In genomic region chr1:998051-998821, GRCh38 we compare ENCODE assay signal across 2 cellular contexts.
A peak's percentile ranks its signal among the peaks of the same experiment; 100 is the strongest.
TF ChIP-seq lines count a peak whose summit lies in the region.

No MANE protein-coding gene starts in this region.

TF ChIP-seq in HEK293, 187 proteins besides CTCF, POLR2A, EP300 and RAD21 (continues in another document):
- TF ChIP-seq ZNF398 (tag by site-specific recombination; IDR thresholded peaks at IDR 0.05): peak; percentile 59
- peak; percentile 89 for TF ChIP-seq ZBTB26 (tag by site-specific recombination; optimal IDR thresholded peaks at IDR 0.05)
- no peak; the same call in 1 of the 2 replicates for TF ChIP-seq ZBTB11 (tag by site-specific recombination; conservative IDR thresholded peaks at IDR 0.05; ENCODE audit: low read depth)
- no peak for TF ChIP-seq ZNF354C (tag by site-specific recombination; IDR thresholded peaks at IDR 0.05; ENCODE audit: borderline replicate concordance, low read depth)
- 0 out of 2 replicates have a peak, but pooled peaks have one; percentile 39 for TF ChIP-seq EGR2 (tag by site-specific recombination; IDR thresholded peaks at IDR 0.05; ENCODE audit: low read depth)
- peak; percentile 24; the same call in 1 of the 2 replicates for TF ChIP-seq ZNF660 (tag by site-specific recombination; IDR thresholded peaks at IDR 0.05)
- TF ChIP-seq INSM2 (tag by site-specific recombination; IDR thresholded peaks at IDR 0.05): 0 out of 2 replicates have a peak, but pooled peaks have one; percentile 36
- TF ChIP-seq KLF1 (tag by site-specific recombination; IDR thresholded peaks at IDR 0.05): peak; percentile 94
- TF ChIP-seq ZNF571 (tag by site-specific recombination; IDR thresholded peaks at IDR 0.05): no peak
- no peak for TF ChIP-seq ZNF792 (tag by site-specific recombination; IDR thresholded peaks at IDR 0.05)
- TF ChIP-seq ZNF146 (tag by site-specific recombination; IDR thresholded peaks at IDR 0.05): peak; percentile 14; the same call in 1 of the 2 replicates
- 0 out of 2 replicates have a peak, but pooled peaks have one; percentile 16 for TF ChIP-seq KLF9 (tag by site-specific recombination; IDR thresholded peaks at IDR 0.05; ENCODE audit: low read depth)
- no peak for TF ChIP-seq ZNF658 (tag by site-specific recombination; IDR thresholded peaks at IDR 0.05)
- TF ChIP-seq ZNF747 (tag by site-specific recombination; IDR thresholded peaks at IDR 0.05): no peak
- TF ChIP-seq ZNF473 (tag by site-specific recombination; IDR thresholded peaks at IDR 0.05): no peak
- peak; percentile 63; the same call in 1 of the 2 replicates for TF ChIP-seq ZBTB48 (tag by site-specific recombination; IDR thresholded peaks at IDR 0.05)
- TF ChIP-seq KLF8 (tag by site-specific recombination; IDR thresholded peaks at IDR 0.05): peak; percentile 93
- no peak for TF ChIP-seq ZNF155 (tag by site-specific recombination; IDR thresholded peaks at IDR 0.05)
- TF ChIP-seq ZNF341 (tag by site-specific recombination; IDR thresholded peaks at IDR 0.05; ENCODE audit: low read depth): no peak; the same call in 1 of the 2 replicates
- TF ChIP-seq HOXD13 (CRISPR knock-in tag; IDR thresholded peaks at IDR 0.05; ENCODE audit: borderline replicate concordance): no peak
- TF ChIP-seq ZNF843 (tag by site-specific recombination; IDR thresholded peaks at IDR 0.05): 0 out of 2 replicates have a peak, but pooled peaks have one; percentile 17
- TF ChIP-seq OVOL3 (tag by site-specific recombination; IDR thresholded peaks at IDR 0.05): 0 out of 2 replicates have a peak, but pooled peaks have one; percentile 6
- TF ChIP-seq ZNF423 (tag by site-specific recombination; IDR thresholded peaks at IDR 0.05): peak; percentile 35; the same call in 1 of the 2 replicates

TF ChIP-seq in GM12878, 131 proteins besides CTCF, POLR2A, EP300 and RAD21:
- TF ChIP-seq ZBED1 (IDR thresholded peaks at IDR 0.05; ENCODE audit: borderline replicate concordance) (no peak), NR2F1 (conservative IDR thresholded peaks at IDR 0.05) (no peak), SMC3 (IDR thresholded peaks at IDR 0.05; ENCODE audit: borderline replicate concordance, low read length) (no peak), PRDM15 (CRISPR knock-in tag; IDR thresholded peaks at IDR 0.05) (no peak), FOXK2 (IDR thresholded peaks at IDR 0.05) (no peak), BHLHE40 (IDR thresholded peaks at IDR 0.05; ENCODE audit: borderline replicate concordance in 1 of 2, low read depth in 2 of 2, low read length in 1 of 2) (peak in 1 of 2 experiments; percentile 45; a peak in 1 of 4 replicates), SUZ12 (IDR thresholded peaks at IDR 0.05; ENCODE audit: unreplicated experiment) (peak; percentile 61), HDGF (IDR thresholded peaks at IDR 0.05) (no peak)
TF ChIP-seq in GM12878: peak in this region for 2.
